In genomic region chr6:11964101-11964500, GRCh38 we compare ENCODE assay signal across 1 cellular context.
A peak's percentile ranks its signal among the peaks of the same experiment; 100 is the strongest.
TF ChIP-seq lines count a peak whose summit lies in the region.

No MANE protein-coding gene starts in this region.

TF ChIP-seq in K562, 482 proteins besides CTCF, POLR2A, EP300 and RAD21 (continued from another document):
- TF ChIP-seq RREB1 (CRISPR knock-in tag; IDR thresholded peaks at IDR 0.05) (no peak), E2F5 (CRISPR knock-in tag; IDR thresholded peaks at IDR 0.05) (no peak), ZNF644 (tag; IDR thresholded peaks at IDR 0.05; ENCODE audit: low read depth) (no peak), SUPT5H (IDR thresholded peaks at IDR 0.05) (no peak), ZNF3 (CRISPR knock-in tag; IDR thresholded peaks at IDR 0.05) (no peak), HDAC2 (IDR thresholded peaks at IDR 0.05) (peak; percentile 73), SAFB2 (IDR thresholded peaks at IDR 0.05; ENCODE audit: borderline replicate concordance, low read depth, low read length, severe bottlenecking) (no peak), TFAM (CRISPR knock-in tag; conservative IDR thresholded peaks at IDR 0.05) (no peak), ZNF280A (IDR thresholded peaks at IDR 0.05; ENCODE audit: low read depth, partially characterized antibody) (no peak), ZBTB9 (CRISPR knock-in tag; IDR thresholded peaks at IDR 0.05) (no peak), CHD1 (IDR thresholded peaks at IDR 0.05; ENCODE audit: low read length) (no peak), ZNF589 (CRISPR knock-in tag; IDR thresholded peaks at IDR 0.05; ENCODE audit: low read depth) (no peak), NR4A1 (CRISPR knock-in tag; IDR thresholded peaks at IDR 0.05) (no peak), NR4A1 (tag; IDR thresholded peaks at IDR 0.05) (no peak), ZNF695 (CRISPR knock-in tag; IDR thresholded peaks at IDR 0.05) (no peak), SIN3A (IDR thresholded peaks at IDR 0.05; ENCODE audit: borderline replicate concordance in 2 of 2, control insufficient read depth in 1 of 2, low read depth in 2 of 2, low read length in 2 of 2) (no peak), POLR2AphosphoS5 (IDR thresholded peaks at IDR 0.05; ENCODE audit: control insufficient read depth, insufficient read depth, low read depth, low read length) (no peak), ZNF740 (CRISPR knock-in tag; IDR thresholded peaks at IDR 0.05) (no peak), ZNF740 (tag; IDR thresholded peaks at IDR 0.05) (no peak), TCF7 (IDR thresholded peaks at IDR 0.05; ENCODE audit: borderline replicate concordance) (no peak), KAT8 (IDR thresholded peaks at IDR 0.05; ENCODE audit: low read depth) (no peak), ZNF518B (CRISPR knock-in tag; IDR thresholded peaks at IDR 0.05) (no peak), CREBBP (IDR thresholded peaks at IDR 0.05; ENCODE audit: low read depth, low read length) (peak; percentile 90), ARNT (IDR thresholded peaks at IDR 0.05) (peak in 1 of 2 experiments; percentile 60; a peak in 1 of 4 replicates), TAF9B (IDR thresholded peaks at IDR 0.05; ENCODE audit: partially characterized antibody) (peak; percentile 44), MYNN (IDR thresholded peaks at IDR 0.05) (no peak), MYNN (CRISPR knock-in tag; IDR thresholded peaks at IDR 0.05) (no peak), HNRNPH1 (optimal IDR thresholded peaks at IDR 0.05; ENCODE audit: low read depth, low read length) (no peak), ILF3 (IDR thresholded peaks at IDR 0.05; ENCODE audit: borderline replicate concordance) (no peak), SIX5 (IDR thresholded peaks at IDR 0.05; ENCODE audit: borderline replicate concordance in 1 of 2, insufficient read depth in 1 of 2, low read depth in 1 of 2, low read length in 2 of 2) (no peak), ZFX (CRISPR knock-in tag; IDR thresholded peaks at IDR 0.05) (no peak), MTA1 (IDR thresholded peaks at IDR 0.05; ENCODE audit: borderline replicate concordance) (peak; percentile 89)
